In the genomic region with DNA sequence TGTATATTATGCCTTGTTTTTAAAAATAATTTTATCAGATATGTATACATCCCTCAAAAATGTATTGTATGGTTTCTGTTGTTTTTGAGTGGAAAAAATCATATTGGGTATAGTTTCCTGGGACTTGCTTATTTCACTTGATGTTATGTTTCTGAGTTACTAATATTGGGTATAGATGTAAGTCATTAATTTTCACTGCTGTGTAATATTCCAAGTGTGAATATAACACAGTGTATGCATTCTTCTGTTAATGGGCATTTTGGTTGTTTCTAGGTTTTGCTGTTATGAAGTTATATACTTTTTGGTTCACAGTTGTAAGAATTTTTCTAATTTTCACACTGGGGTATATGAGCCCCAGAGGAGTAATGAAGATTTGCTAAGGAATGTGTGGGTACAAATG, we compare ENCODE assay signal across 26 cellular contexts.
"Had no signal": no experiment of that assay in that cellular context is flagged by ENCODE, and none has a peak within 500 bp of the region (broad histone marks: within the 10 kb centered on the region; RNA-seq: fewer than 3 reads in every experiment).

No MANE protein-coding gene starts in this region.

- H3K27ac ChIP-seq: breast epithelium, esophagus muscularis mucosa, foreskin keratinocyte, heart left ventricle, pancreas, prostate gland, suprapubic skin, tibial artery, upper lobe of right lung had no signal

- DNase-seq: activated B cell treated with CpG ODN at 0.5 μM for 24 hours; activated CD4-positive, alpha-beta T cell treated with anti-CD3 and anti-CD28 coated beads for 36 hours; activated CD8-positive, alpha-beta T cell treated with anti-CD3 and anti-CD28 coated beads, Interleukin-2, amount 10 ng/mL, durations not matched to agents 7 days and 5 days; activated naive CD4-positive, alpha-beta T cell; activated naive CD8-positive, alpha-beta T cell treated with anti-CD3 and anti-CD28 coated beads, Interleukin-2, amount 10 ng/mL, durations not matched to agents 7 days and 5 days; activated T-cell treated with anti-CD3 and anti-CD28 coated beads for 4 hours; activated T-cell treated with anti-CD3 and anti-CD28 coated beads, Interleukin-2, amount 50 U/mL, for 72 hours; amniotic stem cell; central memory CD4-positive, alpha-beta T cell; foreskin keratinocyte; heart left ventricle; naive thymus-derived CD4-positive, alpha-beta T cell; pancreas; stimulated activated CD4-positive, alpha-beta T cell treated with anti-CD3 and anti-CD28 coated beads, Interleukin-15, amount 100 ng/mL, for 24 hours; stimulated activated CD4-positive, alpha-beta T cell treated with anti-CD3 and anti-CD28 coated beads, Interleukin-2, amount 100 ng/mL, for 24 hours; stimulated activated naive B cell treated with anti-CD40 and anti-IgM and Interleukin-4, amounts not matched to agents 10 μg/mL and 1 μg/mL and 100 μg/mL, for 72 hours; T-helper 1 cell; tibial artery; upper lobe of right lung had no signal

- H3K4me1 ChIP-seq: breast epithelium had no signal

- H3K4me3 ChIP-seq: breast epithelium, esophagus muscularis mucosa, pancreas, prostate gland, suprapubic skin, tibial artery, upper lobe of right lung had no signal

- H3K4me3 Mint-ChIP-seq: activated CD8-positive, alpha-beta T cell treated with anti-CD3 and anti-CD28 coated beads, Interleukin-2, amount 10 ng/mL, durations not matched to agents 7 days and 5 days; activated naive CD8-positive, alpha-beta T cell treated with anti-CD3 and anti-CD28 coated beads, Interleukin-2, amount 10 ng/mL, durations not matched to agents 7 days and 5 days; dendritic cell treated with granulocyte-macrophage colony-stimulating factor and Interleukin-4, amounts not matched to agents 40 ng/mL and 50 ng/mL, for 4 days; T-helper 2 cell treated with Interferon-gamma antibody and Interleukin-4, amounts not matched to agents 5 μg/mL and 100 μg/mL, for 36 hours had no signal

- H3K27ac Mint-ChIP-seq: activated B cell treated with CpG ODN at 0.5 μM for 24 hours; activated CD4-positive, alpha-beta T cell treated with anti-CD3 and anti-CD28 coated beads for 36 hours; activated CD8-positive, alpha-beta T cell treated with anti-CD3 and anti-CD28 coated beads, Interleukin-2, amount 10 ng/mL, durations not matched to agents 7 days and 5 days; activated naive CD8-positive, alpha-beta T cell treated with anti-CD3 and anti-CD28 coated beads, Interleukin-2, amount 10 ng/mL, durations not matched to agents 7 days and 5 days; dendritic cell treated with granulocyte-macrophage colony-stimulating factor and Interleukin-4, amounts not matched to agents 40 ng/mL and 50 ng/mL, for 4 days; mesothelial cell of epicardium; stimulated activated naive B cell treated with anti-CD40 and anti-IgM and Interleukin-4, amounts not matched to agents 10 μg/mL and 1 μg/mL and 100 μg/mL, for 72 hours; T-helper 2 cell treated with Interferon-gamma antibody and Interleukin-4, amounts not matched to agents 5 μg/mL and 100 μg/mL, for 36 hours had no signal

- H3K27me3 Mint-ChIP-seq: activated B cell treated with CpG ODN at 0.5 μM for 24 hours; activated CD4-positive, alpha-beta T cell treated with anti-CD3 and anti-CD28 coated beads for 36 hours; dendritic cell treated with granulocyte-macrophage colony-stimulating factor and Interleukin-4, amounts not matched to agents 40 ng/mL and 50 ng/mL, for 4 days; stimulated activated naive B cell treated with anti-CD40 and anti-IgM and Interleukin-4, amounts not matched to agents 10 μg/mL and 1 μg/mL and 100 μg/mL, for 72 hours had no signal

- H3K9me3 Mint-ChIP-seq: activated T-cell treated with anti-CD3 and anti-CD28 coated beads, Interleukin-2, amount 50 U/mL, for 72 hours; dendritic cell treated with granulocyte-macrophage colony-stimulating factor and Interleukin-4, amounts not matched to agents 40 ng/mL and 50 ng/mL, for 4 days; T-helper 2 cell treated with Interferon-gamma antibody and Interleukin-4, amounts not matched to agents 5 μg/mL and 100 μg/mL, for 36 hours had no signal

- ATAC-seq: activated CD4-positive, alpha-beta T cell treated with anti-CD3 and anti-CD28 coated beads for 36 hours; activated CD8-positive, alpha-beta T cell treated with anti-CD3 and anti-CD28 coated beads, Interleukin-2, amount 10 ng/mL, durations not matched to agents 7 days and 5 days; activated T-cell treated with anti-CD3 and anti-CD28 coated beads, Interleukin-2, amount 50 U/mL, for 72 hours; foreskin keratinocyte; heart left ventricle; naive thymus-derived CD4-positive, alpha-beta T cell; pancreas; stimulated activated naive B cell treated with anti-CD40 and anti-IgM and Interleukin-4, amounts not matched to agents 10 μg/mL and 1 μg/mL and 100 μg/mL, for 72 hours; upper lobe of right lung had no signal

- H3K9me3 ChIP-seq: pancreas, prostate gland, suprapubic skin, tibial artery, upper lobe of right lung had no signal

- H3K36me3 ChIP-seq: breast epithelium, heart left ventricle, pancreas, prostate gland, suprapubic skin, tibial artery, upper lobe of right lung had no signal

- H3K27me3 ChIP-seq: breast epithelium, esophagus muscularis mucosa, foreskin keratinocyte, heart left ventricle, pancreas, suprapubic skin, tibial artery, upper lobe of right lung had no signal
